ENCODE assay signal across 1 cellular context in genomic region chr9:113221003-113221799, GRCh38.
TF ChIP-seq lines count a peak whose summit lies in the region.

A gene with protein sequence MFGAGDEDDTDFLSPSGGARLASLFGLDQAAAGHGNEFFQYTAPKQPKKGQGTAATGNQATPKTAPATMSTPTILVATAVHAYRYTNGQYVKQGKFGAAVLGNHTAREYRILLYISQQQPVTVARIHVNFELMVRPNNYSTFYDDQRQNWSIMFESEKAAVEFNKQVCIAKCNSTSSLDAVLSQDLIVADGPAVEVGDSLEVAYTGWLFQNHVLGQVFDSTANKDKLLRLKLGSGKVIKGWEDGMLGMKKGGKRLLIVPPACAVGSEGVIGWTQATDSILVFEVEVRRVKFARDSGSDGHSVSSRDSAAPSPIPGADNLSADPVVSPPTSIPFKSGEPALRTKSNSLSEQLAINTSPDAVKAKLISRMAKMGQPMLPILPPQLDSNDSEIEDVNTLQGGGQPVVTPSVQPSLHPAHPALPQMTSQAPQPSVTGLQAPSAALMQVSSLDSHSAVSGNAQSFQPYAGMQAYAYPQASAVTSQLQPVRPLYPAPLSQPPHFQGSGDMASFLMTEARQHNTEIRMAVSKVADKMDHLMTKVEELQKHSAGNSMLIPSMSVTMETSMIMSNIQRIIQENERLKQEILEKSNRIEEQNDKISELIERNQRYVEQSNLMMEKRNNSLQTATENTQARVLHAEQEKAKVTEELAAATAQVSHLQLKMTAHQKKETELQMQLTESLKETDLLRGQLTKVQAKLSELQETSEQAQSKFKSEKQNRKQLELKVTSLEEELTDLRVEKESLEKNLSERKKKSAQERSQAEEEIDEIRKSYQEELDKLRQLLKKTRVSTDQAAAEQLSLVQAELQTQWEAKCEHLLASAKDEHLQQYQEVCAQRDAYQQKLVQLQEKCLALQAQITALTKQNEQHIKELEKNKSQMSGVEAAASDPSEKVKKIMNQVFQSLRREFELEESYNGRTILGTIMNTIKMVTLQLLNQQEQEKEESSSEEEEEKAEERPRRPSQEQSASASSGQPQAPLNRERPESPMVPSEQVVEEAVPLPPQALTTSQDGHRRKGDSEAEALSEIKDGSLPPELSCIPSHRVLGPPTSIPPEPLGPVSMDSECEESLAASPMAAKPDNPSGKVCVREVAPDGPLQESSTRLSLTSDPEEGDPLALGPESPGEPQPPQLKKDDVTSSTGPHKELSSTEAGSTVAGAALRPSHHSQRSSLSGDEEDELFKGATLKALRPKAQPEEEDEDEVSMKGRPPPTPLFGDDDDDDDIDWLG (minus strand): TSS chr9:113221277. CDS start chr9:113221243, 34 bp downstream.
Gene SLC31A1, plus strand, starts transcription at chr9:113221544. Its CDS starts 34,605 bp downstream, at chr9:113256149.

TF ChIP-seq in HepG2, 621 proteins besides CTCF, POLR2A, EP300 and RAD21 (continued from another document and continues in another):
- TF ChIP-seq, protein P1, sequence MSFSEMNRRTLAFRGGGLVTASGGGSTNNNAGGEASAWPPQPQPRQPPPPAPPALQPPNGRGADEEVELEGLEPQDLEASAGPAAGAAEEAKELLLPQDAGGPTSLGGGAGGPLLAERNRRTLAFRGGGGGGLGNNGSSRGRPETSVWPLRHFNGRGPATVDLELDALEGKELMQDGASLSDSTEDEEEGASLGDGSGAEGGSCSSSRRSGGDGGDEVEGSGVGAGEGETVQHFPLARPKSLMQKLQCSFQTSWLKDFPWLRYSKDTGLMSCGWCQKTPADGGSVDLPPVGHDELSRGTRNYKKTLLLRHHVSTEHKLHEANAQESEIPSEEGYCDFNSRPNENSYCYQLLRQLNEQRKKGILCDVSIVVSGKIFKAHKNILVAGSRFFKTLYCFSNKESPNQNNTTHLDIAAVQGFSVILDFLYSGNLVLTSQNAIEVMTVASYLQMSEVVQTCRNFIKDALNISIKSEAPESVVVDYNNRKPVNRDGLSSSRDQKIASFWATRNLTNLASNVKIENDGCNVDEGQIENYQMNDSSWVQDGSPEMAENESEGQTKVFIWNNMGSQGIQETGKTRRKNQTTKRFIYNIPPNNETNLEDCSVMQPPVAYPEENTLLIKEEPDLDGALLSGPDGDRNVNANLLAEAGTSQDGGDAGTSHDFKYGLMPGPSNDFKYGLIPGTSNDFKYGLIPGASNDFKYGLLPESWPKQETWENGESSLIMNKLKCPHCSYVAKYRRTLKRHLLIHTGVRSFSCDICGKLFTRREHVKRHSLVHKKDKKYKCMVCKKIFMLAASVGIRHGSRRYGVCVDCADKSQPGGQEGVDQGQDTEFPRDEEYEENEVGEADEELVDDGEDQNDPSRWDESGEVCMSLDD (CRISPR knock-in tag; IDR thresholded peaks at IDR 0.05; ENCODE audit: borderline replicate concordance), result no peak
- TF ChIP-seq GLMP (CRISPR knock-in tag; IDR thresholded peaks at IDR 0.05; ENCODE audit: borderline replicate concordance), result no peak
- TF ChIP-seq ZNF331 (CRISPR knock-in tag; IDR thresholded peaks at IDR 0.05), result no peak; the same call in 1 of the 2 replicates
- TF ChIP-seq TP53 (CRISPR knock-in tag; conservative IDR thresholded peaks at IDR 0.05), result no peak
- TF ChIP-seq REST (IDR thresholded peaks at IDR 0.05; ENCODE audit: borderline replicate concordance in 1 of 2, low read depth in 1 of 2, low read length in 2 of 2), result peak in 1 of 2 experiments; percentile 10; a peak in 1 of 4 replicates
- TF ChIP-seq IRX3 (CRISPR knock-in tag; IDR thresholded peaks at IDR 0.05; ENCODE audit: borderline replicate concordance, low read depth), result no peak
- peak in 1 of 2 experiments; percentile 51; a peak in 2 of 4 replicates for TF ChIP-seq KLF16 (CRISPR knock-in tag; IDR thresholded peaks at IDR 0.05)
- no peak for TF ChIP-seq ZNF549 (CRISPR knock-in tag; IDR thresholded peaks at IDR 0.05)
- TF ChIP-seq ZFX (CRISPR knock-in tag; IDR thresholded peaks at IDR 0.05; ENCODE audit: low read depth), result peak; percentile 94
- TF ChIP-seq MLXIP (CRISPR knock-in tag; IDR thresholded peaks at IDR 0.05; ENCODE audit: borderline replicate concordance), result no peak
- TF ChIP-seq ZNF672 (CRISPR knock-in tag; IDR thresholded peaks at IDR 0.05), result no peak
- TF ChIP-seq POLR2AphosphoS5 (IDR thresholded peaks at IDR 0.05; ENCODE audit: low read depth, low read length), result peak; percentile 88
- no peak for TF ChIP-seq KLF13 (CRISPR knock-in tag; IDR thresholded peaks at IDR 0.05)
- TF ChIP-seq, protein P2, sequence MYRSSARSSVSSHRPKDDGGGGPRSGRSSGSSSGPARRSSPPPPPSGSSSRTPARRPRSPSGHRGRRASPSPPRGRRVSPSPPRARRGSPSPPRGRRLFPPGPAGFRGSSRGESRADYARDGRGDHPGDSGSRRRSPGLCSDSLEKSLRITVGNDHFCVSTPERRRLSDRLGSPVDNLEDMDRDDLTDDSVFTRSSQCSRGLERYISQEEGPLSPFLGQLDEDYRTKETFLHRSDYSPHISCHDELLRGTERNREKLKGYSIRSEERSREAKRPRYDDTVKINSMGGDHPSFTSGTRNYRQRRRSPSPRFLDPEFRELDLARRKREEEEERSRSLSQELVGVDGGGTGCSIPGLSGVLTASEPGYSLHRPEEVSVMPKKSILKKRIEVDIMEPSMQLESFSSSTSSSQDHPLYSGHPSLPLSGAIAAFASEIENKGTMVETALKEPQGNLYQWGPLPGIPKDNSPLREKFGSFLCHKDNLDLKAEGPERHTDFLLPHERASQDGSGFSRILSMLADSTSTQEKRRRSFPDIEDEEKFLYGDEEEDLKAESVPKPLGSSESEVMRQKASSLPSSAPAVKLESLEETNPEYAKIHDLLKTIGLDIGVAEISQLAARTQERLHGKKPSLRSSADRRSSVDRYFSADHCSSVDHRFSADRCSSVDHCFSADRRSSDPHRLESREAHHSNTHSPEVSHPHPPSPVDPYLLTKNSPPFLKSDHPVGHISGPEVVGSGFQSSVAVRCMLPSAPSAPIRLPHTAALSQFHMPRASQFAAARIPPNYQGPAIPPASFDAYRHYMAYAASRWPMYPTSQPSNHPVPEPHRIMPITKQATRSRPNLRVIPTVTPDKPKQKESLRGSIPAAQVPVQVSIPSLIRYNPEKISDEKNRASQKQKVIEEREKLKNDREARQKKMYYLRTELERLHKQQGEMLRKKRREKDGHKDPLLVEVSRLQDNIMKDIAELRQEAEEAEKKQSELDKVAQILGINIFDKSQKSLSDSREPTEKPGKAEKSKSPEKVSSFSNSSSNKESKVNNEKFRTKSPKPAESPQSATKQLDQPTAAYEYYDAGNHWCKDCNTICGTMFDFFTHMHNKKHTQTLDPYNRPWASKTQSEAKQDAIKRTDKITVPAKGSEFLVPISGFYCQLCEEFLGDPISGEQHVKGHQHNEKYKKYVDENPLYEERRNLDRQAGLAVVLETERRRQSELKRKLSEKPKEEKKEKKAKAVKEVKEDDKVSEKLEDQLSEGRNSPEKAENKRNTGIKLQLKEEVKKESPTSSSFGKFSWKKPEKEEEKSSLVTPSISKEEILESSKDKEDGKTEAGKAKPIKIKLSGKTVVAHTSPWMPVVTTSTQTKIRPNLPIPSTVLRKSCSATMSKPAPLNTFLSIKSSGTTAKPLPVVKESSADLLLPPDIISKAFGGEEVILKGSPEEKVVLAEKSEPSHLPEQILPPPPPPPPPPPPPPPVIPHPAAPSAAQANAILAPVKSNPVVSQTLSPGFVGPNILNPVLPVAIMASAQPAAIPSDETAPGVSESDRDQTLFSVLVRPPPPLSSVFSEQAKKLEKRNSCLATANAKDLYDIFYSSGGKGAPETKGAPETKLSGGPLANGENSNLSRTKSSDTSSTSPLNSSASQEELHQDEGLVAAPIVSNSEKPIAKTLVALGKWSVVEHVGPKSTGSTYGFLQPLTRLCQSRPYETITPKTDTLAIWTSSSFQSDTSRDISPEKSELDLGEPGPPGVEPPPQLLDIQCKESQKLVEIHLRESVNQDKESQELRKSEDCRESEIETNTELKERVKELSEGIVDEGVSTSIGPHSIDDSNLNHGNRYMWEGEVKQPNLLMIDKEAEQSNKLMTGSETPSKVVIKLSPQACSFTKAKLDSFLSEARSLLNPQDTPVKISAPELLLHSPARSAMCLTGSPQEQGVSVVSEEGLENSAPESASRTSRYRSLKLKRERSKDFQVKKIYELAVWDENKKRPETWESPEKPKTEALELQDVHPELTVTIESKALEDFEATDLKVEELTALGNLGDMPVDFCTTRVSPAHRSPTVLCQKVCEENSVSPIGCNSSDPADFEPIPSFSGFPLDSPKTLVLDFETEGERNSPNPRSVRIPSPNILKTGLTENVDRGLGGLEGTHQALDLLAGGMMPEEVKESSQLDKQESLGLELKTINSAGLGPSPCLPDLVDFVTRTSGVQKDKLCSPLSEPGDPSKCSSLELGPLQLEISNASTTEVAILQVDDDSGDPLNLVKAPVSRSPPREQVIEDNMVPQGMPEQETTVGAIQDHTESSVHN (CRISPR knock-in tag; IDR thresholded peaks at IDR 0.05), result no peak; the same call in 1 of the 2 replicates
- TF ChIP-seq HOXA3 (CRISPR knock-in tag; IDR thresholded peaks at IDR 0.05), result peak; percentile 74
- TF ChIP-seq ZNF343 (CRISPR knock-in tag; IDR thresholded peaks at IDR 0.05), result no peak
- peak; percentile 86; the same call in 1 of the 2 replicates for TF ChIP-seq ZSCAN20 (CRISPR knock-in tag; IDR thresholded peaks at IDR 0.05; ENCODE audit: borderline replicate concordance)
- no peak for TF ChIP-seq JUNB (CRISPR knock-in tag; IDR thresholded peaks at IDR 0.05; ENCODE audit: borderline replicate concordance)
- no peak for TF ChIP-seq ZNF678 (CRISPR knock-in tag; IDR thresholded peaks at IDR 0.05)
- TF ChIP-seq ZNF616 (CRISPR knock-in tag; IDR thresholded peaks at IDR 0.05; ENCODE audit: low read depth), result no peak; the same call in 1 of the 2 replicates
- no peak for TF ChIP-seq ZNF577 (CRISPR knock-in tag; IDR thresholded peaks at IDR 0.05; ENCODE audit: borderline replicate concordance, low read depth)
- TF ChIP-seq NR2C2 (CRISPR knock-in tag; IDR thresholded peaks at IDR 0.05; ENCODE audit: borderline replicate concordance), result peak; percentile 92
- peak; percentile 63; the same call in 1 of the 2 replicates for TF ChIP-seq TFDP2 (CRISPR knock-in tag; IDR thresholded peaks at IDR 0.05)
- TF ChIP-seq FOXK1 (CRISPR knock-in tag; IDR thresholded peaks at IDR 0.05; ENCODE audit: borderline replicate concordance, low read depth), result peak; percentile 69; the same call in 1 of the 2 replicates
- no peak for TF ChIP-seq ZNF780A (CRISPR knock-in tag; IDR thresholded peaks at IDR 0.05)
- no peak for TF ChIP-seq SRSF9 (IDR thresholded peaks at IDR 0.05; ENCODE audit: borderline replicate concordance, insufficient read depth, low read depth, low read length, poor library complexity, severe bottlenecking)
- TF ChIP-seq ZC3H4 (CRISPR knock-in tag; IDR thresholded peaks at IDR 0.05; ENCODE audit: borderline replicate concordance), result no peak
- TF ChIP-seq NR2F2 (IDR thresholded peaks at IDR 0.05; ENCODE audit: borderline replicate concordance, low read depth), result peak; percentile 72; the same call in 1 of the 2 replicates
